23 cellular contexts compared by ENCODE assay signal in genomic region chr12:108299516-108299915, GRCh38. TPM values are rescaled to one million over a fixed set of nuclear protein-coding genes. Genes with fewer than 3 reads are reported as not detected.
DNase-seq lines count a peak whose midpoint lies in the region; ATAC-seq and TF ChIP-seq lines count a peak whose summit lies in the region.
"Had no signal": no experiment of that assay in that cellular context is flagged by ENCODE, and none has a peak within 500 bp of the region (broad histone marks: within the 10 kb centered on the region; RNA-seq: fewer than 3 reads in every experiment).

No MANE protein-coding gene starts in this region.

- H3K27ac ChIP-seq in upper lobe of right lung = peak overlapping the region; percentile 42
- H3K27ac ChIP-seq: 22Rv1; BLaER1 treated with 17β-estradiol and CSF1 and Interleukin-3, amounts not matched to agents 10 nM and 100 nM; PC-9; RWPE1; SK-N-MC had no signal

- H3K9me3 Mint-ChIP-seq in activated CD8-positive, alpha-beta T cell treated with anti-CD3 and anti-CD28 coated beads, Interleukin-2, amount 10 ng/mL, durations not matched to agents 7 days and 5 days (ENCODE audit: insufficient read depth) = peaks cover 5% of the 10 kb centered on the region
- peaks cover 4% of the 10 kb centered on the region for H3K9me3 Mint-ChIP-seq in activated CD8-positive, alpha-beta T cell treated with anti-CD3 and anti-CD28 coated beads for 36 hours
- peaks cover 0 to 2% (median 0%) of the 10 kb centered on the region in 6 donors for H3K9me3 Mint-ChIP-seq in immature natural killer cell
- H3K9me3 Mint-ChIP-seq: CD8-positive, alpha-beta memory T cell had no signal

- H3K4me1 Mint-ChIP-seq in activated CD8-positive, alpha-beta T cell treated with anti-CD3 and anti-CD28 coated beads, Interleukin-2, amount 10 ng/mL, durations not matched to agents 7 days and 5 days (ENCODE audit: low read depth) = peaks cover 72% of the 10 kb centered on the region
- H3K4me1 Mint-ChIP-seq in activated CD8-positive, alpha-beta T cell treated with anti-CD3 and anti-CD28 coated beads for 36 hours (ENCODE audit: low read depth) = peaks cover 32% of the 10 kb centered on the region
- H3K4me1 Mint-ChIP-seq in immature natural killer cell = peaks cover 100% of the 10 kb centered on the region in 2 donors

- intact Hi-C loops in activated CD8-positive, alpha-beta T cell treated with anti-CD3 and anti-CD28 coated beads for 36 hours (cut with micrococcal nuclease) = no loop called here
- intact Hi-C loops in upper lobe of right lung (cut with DNase I) = no loop called here

- DNase-seq in activated CD8-positive, alpha-beta T cell treated with anti-CD3 and anti-CD28 coated beads, Interleukin-2, amount 10 ng/mL, durations not matched to agents 7 days and 5 days = no peak
- DNase-seq in activated CD8-positive, alpha-beta T cell treated with anti-CD3 and anti-CD28 coated beads for 36 hours = no peak
- DNase-seq in RPMI7951 (ENCODE audit: low read depth) = peak; percentile 36
- no peak for DNase-seq in immature natural killer cell
- no peak for DNase-seq in upper lobe of right lung
- DNase-seq: ACHN, DMS79, Karpas-422, MV-4-11, NCI-H1105 treated with DMSO at 0.1 percent for 48 hours, NCI-H2081, NCI-H2171 treated with DMSO at 0.1 percent for 48 hours, NCI-H69, PC-9, SHP77 treated with DMSO at 0.1 percent for 48 hours had no signal

- H3K27me3 Mint-ChIP-seq in activated CD8-positive, alpha-beta T cell treated with anti-CD3 and anti-CD28 coated beads, Interleukin-2, amount 10 ng/mL, durations not matched to agents 7 days and 5 days (ENCODE audit: low read depth) = peaks cover 5% of the 10 kb centered on the region
- H3K27me3 Mint-ChIP-seq in activated CD8-positive, alpha-beta T cell treated with anti-CD3 and anti-CD28 coated beads for 36 hours = no peaks in the 10 kb centered on the region
- peaks cover 9 to 14% (median 11%) of the 10 kb centered on the region in 3 donors for H3K27me3 Mint-ChIP-seq in immature natural killer cell (ENCODE audit: low read depth in 3 of 3)

- H3K9me3 ChIP-seq in upper lobe of right lung = no peaks in the 10 kb centered on the region
- H3K9me3 ChIP-seq: BLaER1 treated with 17β-estradiol and CSF1 and Interleukin-3, amounts not matched to agents 10 nM and 100 nM had no signal

- no peaks in the 10 kb centered on the region for H3K27me3 ChIP-seq in upper lobe of right lung

- no peaks in the 10 kb centered on the region for H3K36me3 ChIP-seq in upper lobe of right lung

- H3K4me3 Mint-ChIP-seq in activated CD8-positive, alpha-beta T cell treated with anti-CD3 and anti-CD28 coated beads, Interleukin-2, amount 10 ng/mL, durations not matched to agents 7 days and 5 days = no peak overlapping the region
- no peak overlapping the region for H3K4me3 Mint-ChIP-seq in activated CD8-positive, alpha-beta T cell treated with anti-CD3 and anti-CD28 coated beads for 36 hours
- H3K4me3 Mint-ChIP-seq in immature natural killer cell = peak overlapping the region; percentile 7 to 80 (median 40)

- CTCF ChIA-PET in activated CD8-positive, alpha-beta T cell treated with anti-CD3 and anti-CD28 coated beads, Interleukin-2, amount 10 ng/mL, durations not matched to agents 7 days and 5 days (lab: Charles Lee) = interaction anchor here (1.6 kb wide), 1 partner anchor 14 kb away, joined by 5 read pairs; no protein-coding TSS in a partner anchor
- CTCF ChIA-PET in activated CD8-positive, alpha-beta T cell treated with anti-CD3 and anti-CD28 coated beads for 36 hours (lab: Charles Lee) = no interaction called here

- H3K36me3 Mint-ChIP-seq in activated CD8-positive, alpha-beta T cell treated with anti-CD3 and anti-CD28 coated beads, Interleukin-2, amount 10 ng/mL, durations not matched to agents 7 days and 5 days (ENCODE audit: low read depth) = peaks cover 1% of the 10 kb centered on the region
- H3K36me3 Mint-ChIP-seq in activated CD8-positive, alpha-beta T cell treated with anti-CD3 and anti-CD28 coated beads for 36 hours (ENCODE audit: low read depth) = no peaks in the 10 kb centered on the region
- H3K36me3 Mint-ChIP-seq in immature natural killer cell = peaks cover 6 to 14% (median 13%) of the 10 kb centered on the region in 3 donors
- H3K36me3 Mint-ChIP-seq: CD8-positive, alpha-beta memory T cell had no signal

- no peak for TF ChIP-seq CTCF in activated CD8-positive, alpha-beta T cell treated with anti-CD3 and anti-CD28 coated beads for 36 hours (IDR thresholded peaks at IDR 0.05)
- TF ChIP-seq CTCF in upper lobe of right lung (IDR thresholded peaks at IDR 0.05) = no peak

- H3K27ac Mint-ChIP-seq in activated CD8-positive, alpha-beta T cell treated with anti-CD3 and anti-CD28 coated beads, Interleukin-2, amount 10 ng/mL, durations not matched to agents 7 days and 5 days = peak overlapping the region; percentile 36
- no peak overlapping the region for H3K27ac Mint-ChIP-seq in activated CD8-positive, alpha-beta T cell treated with anti-CD3 and anti-CD28 coated beads for 36 hours
- peak overlapping the region; percentile 91 to 97 (median 95) for H3K27ac Mint-ChIP-seq in immature natural killer cell

- H3K4me3 ChIP-seq in upper lobe of right lung = no peak overlapping the region
- H3K4me3 ChIP-seq: BLaER1 treated with 17β-estradiol and CSF1 and Interleukin-3, amounts not matched to agents 10 nM and 100 nM; PC-9; SK-N-MC had no signal

- POLR2A ChIA-PET in activated CD8-positive, alpha-beta T cell treated with anti-CD3 and anti-CD28 coated beads, Interleukin-2, amount 10 ng/mL, durations not matched to agents 7 days and 5 days (lab: Charles Lee) = no interaction called here
- POLR2A ChIA-PET in activated CD8-positive, alpha-beta T cell treated with anti-CD3 and anti-CD28 coated beads for 36 hours (lab: Charles Lee) = interaction anchor here (0.9 kb wide), 1 partner anchor 64 kb away, joined by 3 read pairs; no protein-coding TSS in a partner anchor

- peaks cover 71% of the 10 kb centered on the region for H3K4me1 ChIP-seq in upper lobe of right lung

- no peak for ATAC-seq in activated CD8-positive, alpha-beta T cell treated with anti-CD3 and anti-CD28 coated beads, Interleukin-2, amount 10 ng/mL, durations not matched to agents 7 days and 5 days
- ATAC-seq in activated CD8-positive, alpha-beta T cell treated with anti-CD3 and anti-CD28 coated beads for 36 hours = no peak
- ATAC-seq in upper lobe of right lung = no peak
- ATAC-seq in HG03469 (IDR thresholded peaks at IDR 0.05; ENCODE audit: unreplicated experiment) = no peak
- ATAC-seq in HG03460 (IDR thresholded peaks at IDR 0.05; ENCODE audit: unreplicated experiment) = no peak
- no peak for ATAC-seq in HG02885 (IDR thresholded peaks at IDR 0.05; ENCODE audit: poor library complexity, unreplicated experiment)

RNA-seq across cellular contexts. Expression of gene CMKLR1, which starts 39.6 kb away (rescaled TPM):
- under 1 TPM in 1 of 2 experiments, not detected in 1; 0.08 TPM for total RNA-seq in activated CD8-positive, alpha-beta T cell treated with anti-CD3 and anti-CD28 coated beads, Interleukin-2, amount 10 ng/mL, durations not matched to agents 7 days and 5 days
- total RNA-seq in activated CD8-positive, alpha-beta T cell treated with anti-CD3 and anti-CD28 coated beads for 36 hours = not detected
- 34.5 and 43.6 TPM in 2 replicates for total RNA-seq in RPMI7951 (2014; rRNA removed; shearing (Covaris generic))
- polyA plus RNA-seq in immature natural killer cell = 10 to 100 TPM; 32.5 to 83.7 (median 49.6) TPM
- 29.1 TPM for total RNA-seq in upper lobe of right lung
- total RNA-seq: PC-9 had no signal

Comparison
In these comparisons a context has a peak if more than half of its experiments do, and no peak if none do; other contexts are left out.
1. H3K4me3 Mint-ChIP-seq: peak in immature natural killer cell (5 of 5); none in activated CD8-positive, alpha-beta T cell treated with anti-CD3 and anti-CD28 coated beads, Interleukin-2, amount 10 ng/mL, durations not matched to agents 7 days and 5 days (single experiment) and activated CD8-positive, alpha-beta T cell treated with anti-CD3 and anti-CD28 coated beads for 36 hours (single experiment).
2. RNA of gene CMKLR1, which starts 39.6 kb away (total RNA-seq): 34.5 to 43.6 TPM in RPMI7951 and 29.1 TPM in upper lobe of right lung (single experiment); 0.08 TPM in activated CD8-positive, alpha-beta T cell treated with anti-CD3 and anti-CD28 coated beads, Interleukin-2, amount 10 ng/mL, durations not matched to agents 7 days and 5 days and not detected in activated CD8-positive, alpha-beta T cell treated with anti-CD3 and anti-CD28 coated beads for 36 hours; every median in the first group is over 10 times any median in the second.